1 cellular context compared by ENCODE assay signal in the genomic region with DNA sequence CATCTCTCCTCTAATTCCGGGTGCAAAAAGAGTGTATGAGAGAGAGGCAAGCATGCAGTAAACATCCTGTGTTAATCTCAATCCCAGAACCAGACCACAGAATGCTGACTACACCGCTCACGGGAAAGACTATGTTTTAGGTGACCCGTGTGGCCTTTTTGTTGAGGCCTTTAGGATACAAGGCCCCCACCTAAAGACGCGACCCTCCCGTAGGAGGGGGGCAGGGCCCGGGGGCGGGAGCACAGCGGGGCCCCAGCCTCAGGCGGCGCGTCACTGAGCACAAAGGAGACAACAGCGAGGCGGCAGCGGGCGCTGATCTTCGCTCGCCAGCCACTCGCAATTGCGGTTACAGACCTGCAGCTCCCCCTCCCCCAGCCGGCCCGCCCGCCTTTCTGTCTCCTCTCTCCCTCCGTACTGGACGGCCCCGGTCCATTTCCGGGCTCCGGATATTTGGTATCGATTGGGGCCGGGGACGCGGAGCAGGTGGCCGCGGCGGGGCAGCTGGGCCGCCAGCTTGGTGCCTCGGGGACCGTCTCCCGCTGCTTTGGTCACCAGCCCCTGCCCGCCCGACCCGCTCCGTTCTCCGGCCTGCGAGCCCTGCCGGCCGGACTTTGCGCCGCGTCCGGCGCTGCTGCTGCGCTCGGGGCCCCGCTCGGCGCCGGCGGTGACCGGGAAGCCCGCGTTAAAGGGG.
A peak's percentile ranks its signal among the peaks of the same experiment; 100 is the strongest.
TF ChIP-seq lines count a peak whose summit lies in the region.

A gene with protein sequence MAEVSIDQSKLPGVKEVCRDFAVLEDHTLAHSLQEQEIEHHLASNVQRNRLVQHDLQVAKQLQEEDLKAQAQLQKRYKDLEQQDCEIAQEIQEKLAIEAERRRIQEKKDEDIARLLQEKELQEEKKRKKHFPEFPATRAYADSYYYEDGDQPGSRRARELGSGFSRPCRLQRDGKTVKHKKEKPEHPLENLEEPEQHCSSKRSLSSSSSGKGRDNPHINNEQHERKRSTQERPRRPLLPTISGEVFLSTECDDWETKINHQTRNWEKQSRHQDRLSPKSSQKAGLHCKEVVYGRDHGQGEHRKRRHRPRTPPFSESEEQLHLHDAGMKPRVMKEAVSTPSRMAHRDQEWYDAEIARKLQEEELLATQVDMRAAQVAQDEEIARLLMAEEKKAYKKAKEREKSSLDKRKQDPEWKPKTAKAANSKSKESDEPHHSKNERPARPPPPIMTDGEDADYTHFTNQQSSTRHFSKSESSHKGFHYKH (plus strand): TSS at position 432 of the 691 bp plus-strand sequence. CDS start 281 bp downstream, outside the sequence.

TF ChIP-seq in HepG2, 621 proteins besides CTCF, POLR2A, EP300 and RAD21 (continued from another document and continues in another):
- TF ChIP-seq, protein P1, sequence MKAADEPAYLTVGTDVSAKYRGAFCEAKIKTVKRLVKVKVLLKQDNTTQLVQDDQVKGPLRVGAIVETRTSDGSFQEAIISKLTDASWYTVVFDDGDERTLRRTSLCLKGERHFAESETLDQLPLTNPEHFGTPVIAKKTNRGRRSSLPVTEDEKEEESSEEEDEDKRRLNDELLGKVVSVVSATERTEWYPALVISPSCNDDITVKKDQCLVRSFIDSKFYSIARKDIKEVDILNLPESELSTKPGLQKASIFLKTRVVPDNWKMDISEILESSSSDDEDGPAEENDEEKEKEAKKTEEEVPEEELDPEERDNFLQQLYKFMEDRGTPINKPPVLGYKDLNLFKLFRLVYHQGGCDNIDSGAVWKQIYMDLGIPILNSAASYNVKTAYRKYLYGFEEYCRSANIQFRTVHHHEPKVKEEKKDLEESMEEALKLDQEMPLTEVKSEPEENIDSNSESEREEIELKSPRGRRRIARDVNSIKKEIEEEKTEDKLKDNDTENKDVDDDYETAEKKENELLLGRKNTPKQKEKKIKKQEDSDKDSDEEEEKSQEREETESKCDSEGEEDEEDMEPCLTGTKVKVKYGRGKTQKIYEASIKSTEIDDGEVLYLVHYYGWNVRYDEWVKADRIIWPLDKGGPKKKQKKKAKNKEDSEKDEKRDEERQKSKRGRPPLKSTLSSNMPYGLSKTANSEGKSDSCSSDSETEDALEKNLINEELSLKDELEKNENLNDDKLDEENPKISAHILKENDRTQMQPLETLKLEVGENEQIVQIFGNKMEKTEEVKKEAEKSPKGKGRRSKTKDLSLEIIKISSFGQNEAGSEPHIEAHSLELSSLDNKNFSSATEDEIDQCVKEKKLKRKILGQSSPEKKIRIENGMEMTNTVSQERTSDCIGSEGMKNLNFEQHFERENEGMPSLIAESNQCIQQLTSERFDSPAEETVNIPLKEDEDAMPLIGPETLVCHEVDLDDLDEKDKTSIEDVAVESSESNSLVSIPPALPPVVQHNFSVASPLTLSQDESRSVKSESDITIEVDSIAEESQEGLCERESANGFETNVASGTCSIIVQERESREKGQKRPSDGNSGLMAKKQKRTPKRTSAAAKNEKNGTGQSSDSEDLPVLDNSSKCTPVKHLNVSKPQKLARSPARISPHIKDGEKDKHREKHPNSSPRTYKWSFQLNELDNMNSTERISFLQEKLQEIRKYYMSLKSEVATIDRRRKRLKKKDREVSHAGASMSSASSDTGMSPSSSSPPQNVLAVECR (CRISPR knock-in tag; IDR thresholded peaks at IDR 0.05; ENCODE audit: borderline replicate concordance) = peak; percentile 91
- TF ChIP-seq ZBTB21 (CRISPR knock-in tag; IDR thresholded peaks at IDR 0.05) (no peak), ZNF343 (CRISPR knock-in tag; IDR thresholded peaks at IDR 0.05) (no peak), U2AF2 (IDR thresholded peaks at IDR 0.05; ENCODE audit: low read depth, low read length) (no peak), ZSCAN22 (CRISPR knock-in tag; IDR thresholded peaks at IDR 0.05) (no peak), ZNF337 (CRISPR knock-in tag; IDR thresholded peaks at IDR 0.05; ENCODE audit: borderline replicate concordance, low read depth) (no peak), KDM2A (CRISPR knock-in tag; IDR thresholded peaks at IDR 0.05; ENCODE audit: borderline replicate concordance, low read depth) (peak; percentile 95), NR1H2 (CRISPR knock-in tag; IDR thresholded peaks at IDR 0.05; ENCODE audit: borderline replicate concordance, low read depth) (peak; percentile 54; the same call in 1 of the 2 replicates), SMC3 (IDR thresholded peaks at IDR 0.05; ENCODE audit: low read length) (no peak), ZNF703 (CRISPR knock-in tag; IDR thresholded peaks at IDR 0.05; ENCODE audit: borderline replicate concordance) (peak; percentile 45; the same call in 1 of the 2 replicates), NFIB (CRISPR knock-in tag; IDR thresholded peaks at IDR 0.05; ENCODE audit: borderline replicate concordance) (no peak), ZNF180 (CRISPR knock-in tag; IDR thresholded peaks at IDR 0.05; ENCODE audit: borderline replicate concordance, low read depth) (no peak), GTF3A (CRISPR knock-in tag; conservative IDR thresholded peaks at IDR 0.05) (no peak), NAIF1 (CRISPR knock-in tag; IDR thresholded peaks at IDR 0.05; ENCODE audit: borderline replicate concordance) (no peak), ZNF10 (CRISPR knock-in tag; IDR thresholded peaks at IDR 0.05; ENCODE audit: borderline replicate concordance, low read depth) (no peak), SKI (IDR thresholded peaks at IDR 0.05; ENCODE audit: partially characterized antibody) (peak; percentile 85), HHEX (CRISPR knock-in tag; IDR thresholded peaks at IDR 0.05) (0 out of 2 replicates have a peak, but pooled peaks have one; percentile 33), MBD4 (IDR thresholded peaks at IDR 0.05; ENCODE audit: borderline replicate concordance, low read length) (no peak), ZNF552 (CRISPR knock-in tag; IDR thresholded peaks at IDR 0.05; ENCODE audit: borderline replicate concordance) (0 out of 2 replicates have a peak, but pooled peaks have one; percentile 53), JARID2 (CRISPR knock-in tag; IDR thresholded peaks at IDR 0.05; ENCODE audit: insufficient replicate concordance) (no peak), ATF7-NPFF (CRISPR knock-in tag; IDR thresholded peaks at IDR 0.05; ENCODE audit: low read depth) (no peak; the same call in 1 of the 2 replicates), MXD4 (CRISPR knock-in tag; IDR thresholded peaks at IDR 0.05) (no peak), IRF2 (CRISPR knock-in tag; IDR thresholded peaks at IDR 0.05) (peak; percentile 86; the same call in 1 of the 2 replicates), ZNF205 (CRISPR knock-in tag; IDR thresholded peaks at IDR 0.05) (no peak), FIP1L1 (IDR thresholded peaks at IDR 0.05; ENCODE audit: borderline replicate concordance, insufficient read depth, low read depth, low read length) (no peak), LCORL (IDR thresholded peaks at IDR 0.05) (no peak), LCORL (CRISPR knock-in tag; IDR thresholded peaks at IDR 0.05) (peak; percentile 84; the same call in 1 of the 2 replicates), CEBPG (CRISPR knock-in tag; IDR thresholded peaks at IDR 0.05) (0 out of 2 replicates have a peak, but pooled peaks have one; percentile 12), ZNF33A (CRISPR knock-in tag; IDR thresholded peaks at IDR 0.05; ENCODE audit: borderline replicate concordance) (peak; percentile 67; the same call in 1 of the 2 replicates), SRSF4 (IDR thresholded peaks at IDR 0.05; ENCODE audit: low read depth, low read length, poor library complexity, severe bottlenecking) (no peak), ZMAT3 (CRISPR knock-in tag; conservative IDR thresholded peaks at IDR 0.05) (no peak; the same call in 1 of the 2 replicates), IKZF4 (CRISPR knock-in tag; IDR thresholded peaks at IDR 0.05; ENCODE audit: borderline replicate concordance, low read depth, not compliant biosample characterization) (peak; percentile 32), HMG20B (CRISPR knock-in tag; conservative IDR thresholded peaks at IDR 0.05) (no peak), ZNF572 (CRISPR knock-in tag; IDR thresholded peaks at IDR 0.05) (no peak), MAF1 (CRISPR knock-in tag; IDR thresholded peaks at IDR 0.05; ENCODE audit: borderline replicate concordance) (0 out of 2 replicates have a peak, but pooled peaks have one; percentile 76), ZMYM3 (CRISPR knock-in tag; IDR thresholded peaks at IDR 0.05) (peak; percentile 61), CHD2 (IDR thresholded peaks at IDR 0.05; ENCODE audit: low read depth, low read length) (peak; percentile 65; the same call in 1 of the 2 replicates), ZNF782 (CRISPR knock-in tag; IDR thresholded peaks at IDR 0.05; ENCODE audit: borderline replicate concordance) (peak; percentile 58; the same call in 1 of the 2 replicates)
- TF ChIP-seq, protein P2, sequence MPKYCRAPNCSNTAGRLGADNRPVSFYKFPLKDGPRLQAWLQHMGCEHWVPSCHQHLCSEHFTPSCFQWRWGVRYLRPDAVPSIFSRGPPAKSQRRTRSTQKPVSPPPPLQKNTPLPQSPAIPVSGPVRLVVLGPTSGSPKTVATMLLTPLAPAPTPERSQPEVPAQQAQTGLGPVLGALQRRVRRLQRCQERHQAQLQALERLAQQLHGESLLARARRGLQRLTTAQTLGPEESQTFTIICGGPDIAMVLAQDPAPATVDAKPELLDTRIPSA (CRISPR knock-in tag; IDR thresholded peaks at IDR 0.05; ENCODE audit: borderline replicate concordance) = no peak
- TF ChIP-seq, protein P3, sequence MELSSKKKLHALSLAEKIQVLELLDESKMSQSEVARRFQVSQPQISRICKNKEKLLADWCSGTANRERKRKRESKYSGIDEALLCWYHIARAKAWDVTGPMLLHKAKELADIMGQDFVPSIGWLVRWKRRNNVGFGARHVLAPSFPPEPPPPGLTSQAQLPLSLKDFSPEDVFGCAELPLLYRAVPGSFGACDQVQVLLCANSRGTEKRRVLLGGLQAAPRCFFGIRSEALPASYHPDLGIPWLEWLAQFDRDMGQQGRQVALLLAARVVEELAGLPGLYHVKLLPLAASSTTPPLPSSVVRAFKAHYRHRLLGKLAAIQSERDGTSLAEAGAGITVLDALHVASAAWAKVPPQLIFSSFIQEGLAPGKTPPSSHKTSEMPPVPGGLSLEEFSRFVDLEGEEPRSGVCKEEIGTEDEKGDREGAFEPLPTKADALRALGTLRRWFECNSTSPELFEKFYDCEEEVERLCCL (CRISPR knock-in tag; IDR thresholded peaks at IDR 0.05; ENCODE audit: borderline replicate concordance) = no peak; the same call in 1 of the 2 replicates
- TF ChIP-seq, protein P4, sequence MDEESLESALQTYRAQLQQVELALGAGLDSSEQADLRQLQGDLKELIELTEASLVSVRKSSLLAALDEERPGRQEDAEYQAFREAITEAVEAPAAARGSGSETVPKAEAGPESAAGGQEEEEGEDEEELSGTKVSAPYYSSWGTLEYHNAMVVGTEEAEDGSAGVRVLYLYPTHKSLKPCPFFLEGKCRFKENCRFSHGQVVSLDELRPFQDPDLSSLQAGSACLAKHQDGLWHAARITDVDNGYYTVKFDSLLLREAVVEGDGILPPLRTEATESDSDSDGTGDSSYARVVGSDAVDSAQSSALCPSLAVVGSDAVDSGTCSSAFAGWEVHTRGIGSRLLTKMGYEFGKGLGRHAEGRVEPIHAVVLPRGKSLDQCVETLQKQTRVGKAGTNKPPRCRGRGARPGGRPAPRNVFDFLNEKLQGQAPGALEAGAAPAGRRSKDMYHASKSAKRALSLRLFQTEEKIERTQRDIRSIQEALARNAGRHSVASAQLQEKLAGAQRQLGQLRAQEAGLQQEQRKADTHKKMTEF (CRISPR knock-in tag; IDR thresholded peaks at IDR 0.05) = peak; percentile 96
- TF ChIP-seq, protein P5, sequence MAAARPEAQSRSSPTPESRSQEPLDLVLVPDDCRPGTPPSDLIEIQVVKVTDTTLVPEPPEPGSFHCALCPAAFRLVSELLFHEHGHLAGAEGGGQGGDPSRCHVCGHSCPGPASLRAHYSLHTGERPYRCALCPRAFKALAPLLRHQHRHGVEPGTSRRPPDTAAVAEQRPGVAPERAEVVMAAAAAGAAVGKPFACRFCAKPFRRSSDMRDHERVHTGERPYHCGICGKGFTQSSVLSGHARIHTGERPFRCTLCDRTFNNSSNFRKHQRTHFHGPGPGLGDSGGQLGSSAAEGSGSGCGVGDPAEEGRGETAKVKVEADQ (CRISPR knock-in tag; IDR thresholded peaks at IDR 0.05; ENCODE audit: borderline replicate concordance) = no peak
- TF ChIP-seq, protein P6, sequence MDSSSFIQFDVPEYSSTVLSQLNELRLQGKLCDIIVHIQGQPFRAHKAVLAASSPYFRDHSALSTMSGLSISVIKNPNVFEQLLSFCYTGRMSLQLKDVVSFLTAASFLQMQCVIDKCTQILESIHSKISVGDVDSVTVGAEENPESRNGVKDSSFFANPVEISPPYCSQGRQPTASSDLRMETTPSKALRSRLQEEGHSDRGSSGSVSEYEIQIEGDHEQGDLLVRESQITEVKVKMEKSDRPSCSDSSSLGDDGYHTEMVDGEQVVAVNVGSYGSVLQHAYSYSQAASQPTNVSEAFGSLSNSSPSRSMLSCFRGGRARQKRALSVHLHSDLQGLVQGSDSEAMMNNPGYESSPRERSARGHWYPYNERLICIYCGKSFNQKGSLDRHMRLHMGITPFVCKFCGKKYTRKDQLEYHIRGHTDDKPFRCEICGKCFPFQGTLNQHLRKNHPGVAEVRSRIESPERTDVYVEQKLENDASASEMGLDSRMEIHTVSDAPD (CRISPR knock-in tag; IDR thresholded peaks at IDR 0.05) = no peak
- TF ChIP-seq, protein P7, sequence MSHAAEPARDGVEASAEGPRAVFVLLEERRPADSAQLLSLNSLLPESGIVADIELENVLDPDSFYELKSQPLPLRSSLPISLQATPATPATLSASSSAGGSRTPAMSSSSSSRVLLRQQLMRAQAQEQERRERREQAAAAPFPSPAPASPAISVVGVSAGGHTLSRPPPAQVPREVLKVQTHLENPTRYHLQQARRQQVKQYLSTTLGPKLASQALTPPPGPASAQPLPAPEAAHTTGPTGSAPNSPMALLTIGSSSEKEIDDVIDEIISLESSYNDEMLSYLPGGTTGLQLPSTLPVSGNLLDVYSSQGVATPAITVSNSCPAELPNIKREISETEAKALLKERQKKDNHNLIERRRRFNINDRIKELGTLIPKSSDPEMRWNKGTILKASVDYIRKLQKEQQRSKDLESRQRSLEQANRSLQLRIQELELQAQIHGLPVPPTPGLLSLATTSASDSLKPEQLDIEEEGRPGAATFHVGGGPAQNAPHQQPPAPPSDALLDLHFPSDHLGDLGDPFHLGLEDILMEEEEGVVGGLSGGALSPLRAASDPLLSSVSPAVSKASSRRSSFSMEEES (CRISPR knock-in tag; IDR thresholded peaks at IDR 0.05) = peak; percentile 15; the same call in 1 of the 2 replicates
- TF ChIP-seq, protein P8, sequence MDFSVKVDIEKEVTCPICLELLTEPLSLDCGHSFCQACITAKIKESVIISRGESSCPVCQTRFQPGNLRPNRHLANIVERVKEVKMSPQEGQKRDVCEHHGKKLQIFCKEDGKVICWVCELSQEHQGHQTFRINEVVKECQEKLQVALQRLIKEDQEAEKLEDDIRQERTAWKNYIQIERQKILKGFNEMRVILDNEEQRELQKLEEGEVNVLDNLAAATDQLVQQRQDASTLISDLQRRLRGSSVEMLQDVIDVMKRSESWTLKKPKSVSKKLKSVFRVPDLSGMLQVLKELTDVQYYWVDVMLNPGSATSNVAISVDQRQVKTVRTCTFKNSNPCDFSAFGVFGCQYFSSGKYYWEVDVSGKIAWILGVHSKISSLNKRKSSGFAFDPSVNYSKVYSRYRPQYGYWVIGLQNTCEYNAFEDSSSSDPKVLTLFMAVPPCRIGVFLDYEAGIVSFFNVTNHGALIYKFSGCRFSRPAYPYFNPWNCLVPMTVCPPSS (IDR thresholded peaks at IDR 0.05) = no peak
- TF ChIP-seq, protein P9, sequence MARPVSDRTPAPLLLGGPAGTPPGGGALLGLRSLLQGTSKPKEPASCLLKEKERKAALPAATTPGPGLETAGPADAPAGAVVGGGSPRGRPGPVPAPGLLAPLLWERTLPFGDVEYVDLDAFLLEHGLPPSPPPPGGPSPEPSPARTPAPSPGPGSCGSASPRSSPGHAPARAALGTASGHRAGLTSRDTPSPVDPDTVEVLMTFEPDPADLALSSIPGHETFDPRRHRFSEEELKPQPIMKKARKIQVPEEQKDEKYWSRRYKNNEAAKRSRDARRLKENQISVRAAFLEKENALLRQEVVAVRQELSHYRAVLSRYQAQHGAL (CRISPR knock-in tag; IDR thresholded peaks at IDR 0.05; ENCODE audit: not compliant biosample characterization) = no peak
